In the genomic region with DNA sequence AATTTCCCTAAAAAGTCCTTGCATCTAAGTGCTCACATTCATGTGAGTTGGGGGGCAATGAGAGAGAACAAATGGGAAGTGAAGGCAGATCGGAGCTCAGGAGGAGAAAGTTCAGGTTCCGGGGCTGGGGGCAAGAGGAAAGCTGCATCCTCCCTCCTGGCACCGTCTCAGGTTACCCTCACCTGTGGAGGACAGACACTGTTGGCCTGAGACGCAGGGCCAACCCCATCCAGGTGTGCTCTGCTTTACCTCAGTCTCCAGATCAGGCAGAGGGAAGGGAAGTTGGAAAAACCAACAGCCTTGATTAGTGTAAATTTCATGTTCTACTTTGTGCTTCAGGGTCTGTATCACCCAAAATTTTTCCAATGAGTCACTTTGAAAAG, we compare ENCODE assay signal across 15 cellular contexts.
"Had no signal": no experiment of that assay in that cellular context is flagged by ENCODE, and none has a peak within 500 bp of the region (broad histone marks: within the 10 kb centered on the region; RNA-seq: fewer than 3 reads in every experiment).

No MANE protein-coding gene starts in this region.

- DNase-seq: activated B cell treated with CpG ODN at 0.5 μM for 24 hours; activated CD4-positive, alpha-beta T cell treated with anti-CD3 and anti-CD28 coated beads, Interleukin-2, amount 50 U/mL, for 1 hour; activated CD8-positive, alpha-beta T cell treated with anti-CD3 and anti-CD28 coated beads for 36 hours; activated naive CD4-positive, alpha-beta T cell treated with Interleukin-2 at 50 U/mL for 16 hours; activated T-cell treated with anti-CD3 and anti-CD28 coated beads, Interleukin-2, amount 50 U/mL, for 48 hours; colonic mucosa; effector memory CD4-positive, alpha-beta T cell; islet precursor cell; stimulated activated CD4-positive, alpha-beta T cell treated with anti-CD3 and anti-CD28 coated beads, Interleukin-2, amount 100 ng/mL, for 48 hours; stimulated activated naive CD4-positive, alpha-beta T cell treated with Interleukin-2 at 50 U/mL for 16 hours; T-helper 2 cell; uterus had no signal

- H3K27ac ChIP-seq: colonic mucosa, thoracic aorta, uterus had no signal

- H3K36me3 ChIP-seq: colonic mucosa, thoracic aorta, uterus had no signal

- H3K4me3 ChIP-seq: colonic mucosa, mucosa of descending colon, thoracic aorta, uterus had no signal

- ATAC-seq: activated CD8-positive, alpha-beta T cell treated with anti-CD3 and anti-CD28 coated beads for 36 hours; natural killer cell treated with Interleukin-12 subunit alpha and Interleukin-12 subunit beta and Interleukin-15 and Interleukin-18, amount 100 ng/mL, for 72 hours had no signal

- H3K4me1 ChIP-seq: colonic mucosa, uterus had no signal

- H3K9me3 ChIP-seq: colonic mucosa, mucosa of descending colon, thoracic aorta, uterus had no signal

- H3K27me3 ChIP-seq: colonic mucosa, uterus had no signal
